Comparison of ENCODE assay signal across 1 cellular context in the genomic region with DNA sequence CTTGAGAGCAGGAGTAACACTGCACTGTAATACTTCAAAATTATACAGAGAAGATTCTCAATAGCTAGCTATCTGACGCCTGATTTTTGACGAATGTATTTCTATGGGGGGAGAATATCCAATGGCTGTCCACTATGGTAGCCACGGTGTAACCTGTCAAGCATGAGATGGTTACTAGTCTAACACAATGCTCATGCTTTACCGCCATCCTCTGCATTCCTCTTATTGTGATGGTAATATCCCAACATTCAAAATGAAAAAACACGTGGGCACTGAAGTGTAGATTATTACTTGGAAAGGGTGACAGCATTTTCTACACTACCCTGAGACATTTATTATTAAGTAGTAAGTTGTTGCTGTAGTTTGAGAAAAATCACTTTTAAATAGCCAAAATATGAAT.
TF ChIP-seq lines count a peak whose summit lies in the region.

No MANE protein-coding gene starts in this region.

TF ChIP-seq in WTC11, 78 proteins besides CTCF, POLR2A, EP300 and RAD21 (continued from another document):
- TF ChIP-seq, protein P1, sequence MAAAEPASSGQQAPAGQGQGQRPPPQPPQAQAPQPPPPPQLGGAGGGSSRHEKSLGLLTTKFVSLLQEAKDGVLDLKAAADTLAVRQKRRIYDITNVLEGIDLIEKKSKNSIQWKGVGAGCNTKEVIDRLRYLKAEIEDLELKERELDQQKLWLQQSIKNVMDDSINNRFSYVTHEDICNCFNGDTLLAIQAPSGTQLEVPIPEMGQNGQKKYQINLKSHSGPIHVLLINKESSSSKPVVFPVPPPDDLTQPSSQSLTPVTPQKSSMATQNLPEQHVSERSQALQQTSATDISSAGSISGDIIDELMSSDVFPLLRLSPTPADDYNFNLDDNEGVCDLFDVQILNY (CRISPR knock-in tag; IDR thresholded peaks at IDR 0.05): no peak
- TF ChIP-seq, protein P2, sequence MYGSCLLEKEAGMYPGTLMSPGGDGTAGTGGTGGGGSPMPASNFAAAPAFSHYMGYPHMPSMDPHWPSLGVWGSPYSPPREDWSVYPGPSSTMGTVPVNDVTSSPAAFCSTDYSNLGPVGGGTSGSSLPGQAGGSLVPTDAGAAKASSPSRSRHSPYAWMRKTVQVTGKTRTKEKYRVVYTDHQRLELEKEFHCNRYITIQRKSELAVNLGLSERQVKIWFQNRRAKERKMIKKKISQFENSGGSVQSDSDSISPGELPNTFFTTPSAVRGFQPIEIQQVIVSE (CRISPR knock-in tag; IDR thresholded peaks at IDR 0.05; ENCODE audit: borderline replicate concordance): no peak
- TF ChIP-seq, protein P3, sequence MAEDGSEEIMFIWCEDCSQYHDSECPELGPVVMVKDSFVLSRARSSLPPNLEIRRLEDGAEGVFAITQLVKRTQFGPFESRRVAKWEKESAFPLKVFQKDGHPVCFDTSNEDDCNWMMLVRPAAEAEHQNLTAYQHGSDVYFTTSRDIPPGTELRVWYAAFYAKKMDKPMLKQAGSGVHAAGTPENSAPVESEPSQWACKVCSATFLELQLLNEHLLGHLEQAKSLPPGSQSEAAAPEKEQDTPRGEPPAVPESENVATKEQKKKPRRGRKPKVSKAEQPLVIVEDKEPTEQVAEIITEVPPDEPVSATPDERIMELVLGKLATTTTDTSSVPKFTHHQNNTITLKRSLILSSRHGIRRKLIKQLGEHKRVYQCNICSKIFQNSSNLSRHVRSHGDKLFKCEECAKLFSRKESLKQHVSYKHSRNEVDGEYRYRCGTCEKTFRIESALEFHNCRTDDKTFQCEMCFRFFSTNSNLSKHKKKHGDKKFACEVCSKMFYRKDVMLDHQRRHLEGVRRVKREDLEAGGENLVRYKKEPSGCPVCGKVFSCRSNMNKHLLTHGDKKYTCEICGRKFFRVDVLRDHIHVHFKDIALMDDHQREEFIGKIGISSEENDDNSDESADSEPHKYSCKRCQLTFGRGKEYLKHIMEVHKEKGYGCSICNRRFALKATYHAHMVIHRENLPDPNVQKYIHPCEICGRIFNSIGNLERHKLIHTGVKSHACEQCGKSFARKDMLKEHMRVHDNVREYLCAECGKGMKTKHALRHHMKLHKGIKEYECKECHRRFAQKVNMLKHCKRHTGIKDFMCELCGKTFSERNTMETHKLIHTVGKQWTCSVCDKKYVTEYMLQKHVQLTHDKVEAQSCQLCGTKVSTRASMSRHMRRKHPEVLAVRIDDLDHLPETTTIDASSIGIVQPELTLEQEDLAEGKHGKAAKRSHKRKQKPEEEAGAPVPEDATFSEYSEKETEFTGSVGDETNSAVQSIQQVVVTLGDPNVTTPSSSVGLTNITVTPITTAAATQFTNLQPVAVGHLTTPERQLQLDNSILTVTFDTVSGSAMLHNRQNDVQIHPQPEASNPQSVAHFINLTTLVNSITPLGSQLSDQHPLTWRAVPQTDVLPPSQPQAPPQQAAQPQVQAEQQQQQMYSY (CRISPR knock-in tag; IDR thresholded peaks at IDR 0.05): no peak
- TF ChIP-seq, protein P4, sequence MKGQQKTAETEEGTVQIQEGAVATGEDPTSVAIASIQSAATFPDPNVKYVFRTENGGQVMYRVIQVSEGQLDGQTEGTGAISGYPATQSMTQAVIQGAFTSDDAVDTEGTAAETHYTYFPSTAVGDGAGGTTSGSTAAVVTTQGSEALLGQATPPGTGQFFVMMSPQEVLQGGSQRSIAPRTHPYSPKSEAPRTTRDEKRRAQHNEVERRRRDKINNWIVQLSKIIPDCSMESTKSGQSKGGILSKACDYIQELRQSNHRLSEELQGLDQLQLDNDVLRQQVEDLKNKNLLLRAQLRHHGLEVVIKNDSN (CRISPR knock-in tag; IDR thresholded peaks at IDR 0.05): no peak
- TF ChIP-seq, protein P5, sequence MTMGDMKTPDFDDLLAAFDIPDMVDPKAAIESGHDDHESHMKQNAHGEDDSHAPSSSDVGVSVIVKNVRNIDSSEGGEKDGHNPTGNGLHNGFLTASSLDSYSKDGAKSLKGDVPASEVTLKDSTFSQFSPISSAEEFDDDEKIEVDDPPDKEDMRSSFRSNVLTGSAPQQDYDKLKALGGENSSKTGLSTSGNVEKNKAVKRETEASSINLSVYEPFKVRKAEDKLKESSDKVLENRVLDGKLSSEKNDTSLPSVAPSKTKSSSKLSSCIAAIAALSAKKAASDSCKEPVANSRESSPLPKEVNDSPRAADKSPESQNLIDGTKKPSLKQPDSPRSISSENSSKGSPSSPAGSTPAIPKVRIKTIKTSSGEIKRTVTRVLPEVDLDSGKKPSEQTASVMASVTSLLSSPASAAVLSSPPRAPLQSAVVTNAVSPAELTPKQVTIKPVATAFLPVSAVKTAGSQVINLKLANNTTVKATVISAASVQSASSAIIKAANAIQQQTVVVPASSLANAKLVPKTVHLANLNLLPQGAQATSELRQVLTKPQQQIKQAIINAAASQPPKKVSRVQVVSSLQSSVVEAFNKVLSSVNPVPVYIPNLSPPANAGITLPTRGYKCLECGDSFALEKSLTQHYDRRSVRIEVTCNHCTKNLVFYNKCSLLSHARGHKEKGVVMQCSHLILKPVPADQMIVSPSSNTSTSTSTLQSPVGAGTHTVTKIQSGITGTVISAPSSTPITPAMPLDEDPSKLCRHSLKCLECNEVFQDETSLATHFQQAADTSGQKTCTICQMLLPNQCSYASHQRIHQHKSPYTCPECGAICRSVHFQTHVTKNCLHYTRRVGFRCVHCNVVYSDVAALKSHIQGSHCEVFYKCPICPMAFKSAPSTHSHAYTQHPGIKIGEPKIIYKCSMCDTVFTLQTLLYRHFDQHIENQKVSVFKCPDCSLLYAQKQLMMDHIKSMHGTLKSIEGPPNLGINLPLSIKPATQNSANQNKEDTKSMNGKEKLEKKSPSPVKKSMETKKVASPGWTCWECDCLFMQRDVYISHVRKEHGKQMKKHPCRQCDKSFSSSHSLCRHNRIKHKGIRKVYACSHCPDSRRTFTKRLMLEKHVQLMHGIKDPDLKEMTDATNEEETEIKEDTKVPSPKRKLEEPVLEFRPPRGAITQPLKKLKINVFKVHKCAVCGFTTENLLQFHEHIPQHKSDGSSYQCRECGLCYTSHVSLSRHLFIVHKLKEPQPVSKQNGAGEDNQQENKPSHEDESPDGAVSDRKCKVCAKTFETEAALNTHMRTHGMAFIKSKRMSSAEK (CRISPR knock-in tag; IDR thresholded peaks at IDR 0.05; ENCODE audit: borderline replicate concordance): no peak
- TF ChIP-seq ETV6 (CRISPR knock-in tag; IDR thresholded peaks at IDR 0.05) (no peak), ELF4 (CRISPR knock-in tag; IDR thresholded peaks at IDR 0.05; ENCODE audit: low read depth) (no peak), ATF1 (CRISPR knock-in tag; IDR thresholded peaks at IDR 0.05) (no peak), ZNF263 (CRISPR knock-in tag; IDR thresholded peaks at IDR 0.05; ENCODE audit: low read depth) (no peak)
